ENCODE assay signal across 23 cellular contexts in the genomic region with DNA sequence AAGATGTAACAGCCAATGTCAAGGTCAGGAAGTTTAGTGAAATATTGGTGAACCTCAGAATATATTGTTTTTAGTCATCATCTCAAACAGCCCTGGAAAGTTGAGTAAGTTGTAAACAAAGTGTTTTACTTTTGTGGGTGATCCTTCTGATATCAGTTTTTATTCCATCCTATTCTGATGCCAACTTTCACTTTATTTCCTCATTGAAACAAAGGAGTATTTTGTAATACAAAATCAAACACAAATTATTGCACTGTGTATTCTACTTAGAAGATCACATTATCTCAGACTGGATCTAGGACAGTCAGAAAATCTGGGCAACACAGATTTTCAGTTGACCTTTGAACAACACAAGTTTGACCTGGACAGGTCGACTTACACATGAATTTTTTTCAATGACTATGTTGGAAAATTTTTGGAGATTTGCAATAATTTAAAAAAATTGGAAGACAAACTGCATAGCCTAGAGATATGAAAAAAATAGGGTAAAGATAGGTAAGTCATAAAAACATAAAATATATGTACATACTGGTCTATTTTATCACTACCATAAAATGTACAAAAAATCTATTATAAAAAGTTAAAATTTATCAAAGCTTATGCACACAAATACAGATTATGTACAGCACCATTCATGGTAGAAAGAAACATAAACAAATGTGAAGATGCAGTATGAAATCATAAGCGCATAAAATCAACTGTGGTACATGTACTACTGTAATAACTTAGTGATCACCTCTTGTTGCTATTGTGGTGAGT.
"Had no signal": no experiment of that assay in that cellular context is flagged by ENCODE, and none has a peak within 500 bp of the region (broad histone marks: within the 10 kb centered on the region; RNA-seq: fewer than 3 reads in every experiment).

No MANE protein-coding gene starts in this region.

- DNase-seq: dorsolateral prefrontal cortex; effector CD4-positive, alpha-beta T cell; foreskin keratinocyte; heart left ventricle; kidney; left lung; mesendoderm; midbrain; naive thymus-derived CD8-positive, alpha-beta T cell; nephron progenitor cell; nucleus accumbens; ovary; psoas muscle; right cardiac atrium; spleen; stimulated activated CD4-positive, alpha-beta T cell treated with anti-CD3 and anti-CD28 coated beads, Interleukin-4, amount 100 ng/mL, for 4 hours; stimulated activated naive CD8-positive, alpha-beta T cell treated with anti-CD3 and anti-CD28 coated beads, Interleukin-15, Interleukin-2, amounts not matched to agents 100 U/mL and 50 U/mL, for 24 hours; substantia nigra; testis; tibial artery; upper lobe of left lung had no signal

- ATAC-seq: foreskin keratinocyte; gastroesophageal sphincter; heart left ventricle; left lung; naive thymus-derived CD8-positive, alpha-beta T cell; psoas muscle; right cardiac atrium; stimulated activated memory B cell treated with anti-CD40 and anti-IgM and Interleukin-4, amounts not matched to agents 10 μg/mL and 1 μg/mL and 100 μg/mL, for 72 hours; stimulated activated naive CD8-positive, alpha-beta T cell treated with anti-CD3 and anti-CD28 coated beads, Interleukin-15, Interleukin-2, amounts not matched to agents 100 U/mL and 50 U/mL, for 24 hours had no signal
